8 cellular contexts compared by ENCODE assay signal in the genomic region with DNA sequence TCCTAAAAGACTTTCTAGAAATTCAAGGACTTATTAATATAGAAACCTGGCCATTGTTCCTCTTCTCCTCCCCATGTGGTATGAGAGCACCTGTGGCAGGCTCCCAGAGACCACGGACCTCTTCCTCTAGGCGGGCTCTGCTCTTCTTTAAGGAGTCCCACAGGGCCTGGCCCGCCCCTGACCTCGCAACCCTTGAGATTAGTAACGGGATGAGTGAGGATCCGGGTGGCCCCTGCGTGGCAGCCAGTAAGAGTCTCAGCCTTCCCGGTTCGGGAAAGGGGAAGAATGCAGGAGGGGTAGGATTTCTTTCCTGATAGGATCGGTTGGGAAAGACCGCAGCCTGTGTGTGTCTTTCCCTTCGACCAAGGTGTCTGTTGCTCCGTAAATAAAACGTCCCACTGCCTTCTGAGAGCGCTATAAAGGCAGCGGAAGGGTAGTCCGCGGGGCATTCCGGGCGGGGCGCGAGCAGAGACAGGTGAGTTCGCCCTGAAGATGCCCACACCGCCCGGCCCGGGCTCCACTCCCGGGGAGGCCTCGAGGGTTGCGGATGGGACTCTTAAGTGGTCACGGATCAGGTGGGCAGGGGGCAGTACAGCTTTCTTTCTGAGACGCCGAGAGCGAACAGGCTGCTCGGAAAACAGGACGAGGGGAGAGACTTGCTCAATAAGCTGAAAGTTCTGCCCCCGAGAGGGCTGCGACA. TPM values are rescaled to one million over a fixed set of nuclear protein-coding genes. Genes with fewer than 3 reads are reported as not detected.
DNase-seq lines count a peak whose midpoint lies in the region; ATAC-seq, FAIRE-seq and TF ChIP-seq lines count a peak whose summit lies in the region.

A gene (plus strand): TSS at position 448 of the 700 bp plus-strand sequence. CDS start 814 bp downstream, outside the sequence.

- ATAC-seq in HG03095 (IDR thresholded peaks at IDR 0.05; ENCODE audit: unreplicated experiment) (peak; percentile 48), HG03196 (IDR thresholded peaks at IDR 0.05; ENCODE audit: unreplicated experiment) (no peak)

- DNase-seq in GM12891 (ENCODE audit: insufficient read length, low spot score) (peak; percentile 29), germinal center (ENCODE audit: low spot score) (peak; percentile 17), retina (peak; percentile 63), HTR-8/SVneo (ENCODE audit: insufficient read length, low spot score) (no peak), GM19240 (ENCODE audit: insufficient read length, low spot score) (no peak)
- DNase-seq in activated T-cell treated with anti-CD3 and anti-CD28 coated beads, Interleukin-2, amount 50 U/mL, for 1 hour: peak; percentile 27

- FAIRE-seq in GM12891 (lab: Jason Lieb, UNC) (peak; percentile 35), HTR-8/SVneo (lab: Jason Lieb, UNC) (no peak)

- no peak for TF ChIP-seq POLR2A in GM12891 (IDR thresholded peaks at IDR 0.05; ENCODE audit: low read depth, low read length)

TF ChIP-seq in GM12891, 5 proteins besides CTCF, POLR2A, EP300 and RAD21:
- TF ChIP-seq TAF1 (IDR thresholded peaks at IDR 0.05; ENCODE audit: low read depth, low read length) (no peak), SPI1 (IDR thresholded peaks at IDR 0.05; ENCODE audit: low read depth, low read length) (no peak), PAX5 (IDR thresholded peaks at IDR 0.05; ENCODE audit: insufficient read depth, low read length, severe bottlenecking) (no peak), POU2F2 (IDR thresholded peaks at IDR 0.05; ENCODE audit: low read depth, low read length) (no peak), POLR2AphosphoS5 (IDR thresholded peaks at IDR 0.05; ENCODE audit: low read depth, low read length) (no peak)
TF ChIP-seq in GM12891: peak in this region for 0.

RNA-seq across cellular contexts. Expression of the gene that starts here (rescaled TPM):
- polyA plus RNA-seq in GM12891 (2012; ENCODE audit: low read depth, missing spikeins): not detected

Comparison
In these comparisons a context has a peak if more than half of its experiments do, and no peak if none do; other contexts are left out.
1. DNase-seq: peak in GM12891 (single experiment), activated T-cell treated with anti-CD3 and anti-CD28 coated beads, Interleukin-2, amount 50 U/mL, for 1 hour (single experiment), germinal center (single experiment) and retina (single experiment); none in HTR-8/SVneo (single experiment) and GM19240 (single experiment).